ENCODE assay signal across 7 cellular contexts in genomic region chr10:36942616-36943015, GRCh38.
"Had no signal": no experiment of that assay in that cellular context is flagged by ENCODE, and none has a peak within 500 bp of the region (broad histone marks: within the 10 kb centered on the region; RNA-seq: fewer than 3 reads in every experiment).

No MANE protein-coding gene starts in this region.

- DNase-seq: H9, HCEC 1CT, Karpas-422, KBM-7 had no signal

- H3K4me3 ChIP-seq: GM23338 had no signal

- H3K27ac ChIP-seq: KMS-11 had no signal

- H2AFZ ChIP-seq: GM23338 had no signal

- ATAC-seq: GM23338, HepG2 had no signal

- H3K4me2 ChIP-seq: GM23338, KMS-11 had no signal
